Comparison of ENCODE assay signal across 1 cellular context in the genomic region with DNA sequence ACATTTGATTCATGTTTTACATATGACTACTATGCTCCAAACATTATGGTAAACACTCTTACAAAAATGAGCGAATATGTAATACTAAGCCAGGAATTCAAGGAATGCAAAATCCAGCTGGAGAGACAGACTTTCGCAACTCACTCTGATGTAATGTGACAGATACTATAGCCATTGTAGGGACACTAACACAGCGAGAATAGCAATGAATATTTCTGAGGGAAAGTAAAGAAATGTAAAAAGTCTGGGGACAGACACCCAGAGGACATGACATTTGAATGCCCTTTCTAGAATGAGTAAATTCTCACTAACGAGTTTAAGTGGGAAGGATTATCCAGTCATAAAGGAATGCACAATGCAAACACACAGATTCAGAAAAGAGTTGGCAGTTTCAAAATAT.
TF ChIP-seq lines count a peak whose summit lies in the region.

No MANE protein-coding gene starts in this region.

TF ChIP-seq in HepG2, 621 proteins besides CTCF, POLR2A, EP300 and RAD21 (continued from another document and continues in another):
- TF ChIP-seq SOX13 (IDR thresholded peaks at IDR 0.05), result no peak
- peak in 1 of 2 experiments; percentile 63; a peak in 2 of 4 replicates for TF ChIP-seq SOX13 (CRISPR knock-in tag; conservative IDR thresholded peaks at IDR 0.05 in 1 of 2, IDR thresholded peaks at IDR 0.05 in 1 of 2)
- no peak for TF ChIP-seq ZNF713 (CRISPR knock-in tag; IDR thresholded peaks at IDR 0.05)
- TF ChIP-seq, protein P1, sequence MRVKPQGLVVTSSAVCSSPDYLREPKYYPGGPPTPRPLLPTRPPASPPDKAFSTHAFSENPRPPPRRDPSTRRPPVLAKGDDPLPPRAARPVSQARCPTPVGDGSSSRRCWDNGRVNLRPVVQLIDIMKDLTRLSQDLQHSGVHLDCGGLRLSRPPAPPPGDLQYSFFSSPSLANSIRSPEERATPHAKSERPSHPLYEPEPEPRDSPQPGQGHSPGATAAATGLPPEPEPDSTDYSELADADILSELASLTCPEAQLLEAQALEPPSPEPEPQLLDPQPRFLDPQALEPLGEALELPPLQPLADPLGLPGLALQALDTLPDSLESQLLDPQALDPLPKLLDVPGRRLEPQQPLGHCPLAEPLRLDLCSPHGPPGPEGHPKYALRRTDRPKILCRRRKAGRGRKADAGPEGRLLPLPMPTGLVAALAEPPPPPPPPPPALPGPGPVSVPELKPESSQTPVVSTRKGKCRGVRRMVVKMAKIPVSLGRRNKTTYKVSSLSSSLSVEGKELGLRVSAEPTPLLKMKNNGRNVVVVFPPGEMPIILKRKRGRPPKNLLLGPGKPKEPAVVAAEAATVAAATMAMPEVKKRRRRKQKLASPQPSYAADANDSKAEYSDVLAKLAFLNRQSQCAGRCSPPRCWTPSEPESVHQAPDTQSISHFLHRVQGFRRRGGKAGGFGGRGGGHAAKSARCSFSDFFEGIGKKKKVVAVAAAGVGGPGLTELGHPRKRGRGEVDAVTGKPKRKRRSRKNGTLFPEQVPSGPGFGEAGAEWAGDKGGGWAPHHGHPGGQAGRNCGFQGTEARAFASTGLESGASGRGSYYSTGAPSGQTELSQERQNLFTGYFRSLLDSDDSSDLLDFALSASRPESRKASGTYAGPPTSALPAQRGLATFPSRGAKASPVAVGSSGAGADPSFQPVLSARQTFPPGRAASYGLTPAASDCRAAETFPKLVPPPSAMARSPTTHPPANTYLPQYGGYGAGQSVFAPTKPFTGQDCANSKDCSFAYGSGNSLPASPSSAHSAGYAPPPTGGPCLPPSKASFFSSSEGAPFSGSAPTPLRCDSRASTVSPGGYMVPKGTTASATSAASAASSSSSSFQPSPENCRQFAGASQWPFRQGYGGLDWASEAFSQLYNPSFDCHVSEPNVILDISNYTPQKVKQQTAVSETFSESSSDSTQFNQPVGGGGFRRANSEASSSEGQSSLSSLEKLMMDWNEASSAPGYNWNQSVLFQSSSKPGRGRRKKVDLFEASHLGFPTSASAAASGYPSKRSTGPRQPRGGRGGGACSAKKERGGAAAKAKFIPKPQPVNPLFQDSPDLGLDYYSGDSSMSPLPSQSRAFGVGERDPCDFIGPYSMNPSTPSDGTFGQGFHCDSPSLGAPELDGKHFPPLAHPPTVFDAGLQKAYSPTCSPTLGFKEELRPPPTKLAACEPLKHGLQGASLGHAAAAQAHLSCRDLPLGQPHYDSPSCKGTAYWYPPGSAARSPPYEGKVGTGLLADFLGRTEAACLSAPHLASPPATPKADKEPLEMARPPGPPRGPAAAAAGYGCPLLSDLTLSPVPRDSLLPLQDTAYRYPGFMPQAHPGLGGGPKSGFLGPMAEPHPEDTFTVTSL (CRISPR knock-in tag; IDR thresholded peaks at IDR 0.05; ENCODE audit: borderline replicate concordance), result no peak; the same call in 1 of the 2 replicates
- TF ChIP-seq SRY (CRISPR knock-in tag; IDR thresholded peaks at IDR 0.05), result no peak
- peak; percentile 56; the same call in 1 of the 2 replicates for TF ChIP-seq ATF3 (CRISPR knock-in tag; IDR thresholded peaks at IDR 0.05)
- peak; percentile 57; the same call in 1 of the 2 replicates for TF ChIP-seq ZNF331 (CRISPR knock-in tag; IDR thresholded peaks at IDR 0.05)
- TF ChIP-seq ZNF614 (CRISPR knock-in tag; IDR thresholded peaks at IDR 0.05; ENCODE audit: borderline replicate concordance), result 0 out of 2 replicates have a peak, but pooled peaks have one; percentile 28
- no peak for TF ChIP-seq DNMT3B (CRISPR knock-in tag; conservative IDR thresholded peaks at IDR 0.05)
- TF ChIP-seq FOXC1 (CRISPR knock-in tag; IDR thresholded peaks at IDR 0.05; ENCODE audit: borderline replicate concordance), result no peak
- no peak for TF ChIP-seq KMT2B (CRISPR knock-in tag; IDR thresholded peaks at IDR 0.05)
- no peak for TF ChIP-seq ZNF768 (CRISPR knock-in tag; IDR thresholded peaks at IDR 0.05)
- no peak for TF ChIP-seq CREB1 (IDR thresholded peaks at IDR 0.05)
- TF ChIP-seq CREB1 (CRISPR knock-in tag; IDR thresholded peaks at IDR 0.05), result no peak
- TF ChIP-seq, protein P2, sequence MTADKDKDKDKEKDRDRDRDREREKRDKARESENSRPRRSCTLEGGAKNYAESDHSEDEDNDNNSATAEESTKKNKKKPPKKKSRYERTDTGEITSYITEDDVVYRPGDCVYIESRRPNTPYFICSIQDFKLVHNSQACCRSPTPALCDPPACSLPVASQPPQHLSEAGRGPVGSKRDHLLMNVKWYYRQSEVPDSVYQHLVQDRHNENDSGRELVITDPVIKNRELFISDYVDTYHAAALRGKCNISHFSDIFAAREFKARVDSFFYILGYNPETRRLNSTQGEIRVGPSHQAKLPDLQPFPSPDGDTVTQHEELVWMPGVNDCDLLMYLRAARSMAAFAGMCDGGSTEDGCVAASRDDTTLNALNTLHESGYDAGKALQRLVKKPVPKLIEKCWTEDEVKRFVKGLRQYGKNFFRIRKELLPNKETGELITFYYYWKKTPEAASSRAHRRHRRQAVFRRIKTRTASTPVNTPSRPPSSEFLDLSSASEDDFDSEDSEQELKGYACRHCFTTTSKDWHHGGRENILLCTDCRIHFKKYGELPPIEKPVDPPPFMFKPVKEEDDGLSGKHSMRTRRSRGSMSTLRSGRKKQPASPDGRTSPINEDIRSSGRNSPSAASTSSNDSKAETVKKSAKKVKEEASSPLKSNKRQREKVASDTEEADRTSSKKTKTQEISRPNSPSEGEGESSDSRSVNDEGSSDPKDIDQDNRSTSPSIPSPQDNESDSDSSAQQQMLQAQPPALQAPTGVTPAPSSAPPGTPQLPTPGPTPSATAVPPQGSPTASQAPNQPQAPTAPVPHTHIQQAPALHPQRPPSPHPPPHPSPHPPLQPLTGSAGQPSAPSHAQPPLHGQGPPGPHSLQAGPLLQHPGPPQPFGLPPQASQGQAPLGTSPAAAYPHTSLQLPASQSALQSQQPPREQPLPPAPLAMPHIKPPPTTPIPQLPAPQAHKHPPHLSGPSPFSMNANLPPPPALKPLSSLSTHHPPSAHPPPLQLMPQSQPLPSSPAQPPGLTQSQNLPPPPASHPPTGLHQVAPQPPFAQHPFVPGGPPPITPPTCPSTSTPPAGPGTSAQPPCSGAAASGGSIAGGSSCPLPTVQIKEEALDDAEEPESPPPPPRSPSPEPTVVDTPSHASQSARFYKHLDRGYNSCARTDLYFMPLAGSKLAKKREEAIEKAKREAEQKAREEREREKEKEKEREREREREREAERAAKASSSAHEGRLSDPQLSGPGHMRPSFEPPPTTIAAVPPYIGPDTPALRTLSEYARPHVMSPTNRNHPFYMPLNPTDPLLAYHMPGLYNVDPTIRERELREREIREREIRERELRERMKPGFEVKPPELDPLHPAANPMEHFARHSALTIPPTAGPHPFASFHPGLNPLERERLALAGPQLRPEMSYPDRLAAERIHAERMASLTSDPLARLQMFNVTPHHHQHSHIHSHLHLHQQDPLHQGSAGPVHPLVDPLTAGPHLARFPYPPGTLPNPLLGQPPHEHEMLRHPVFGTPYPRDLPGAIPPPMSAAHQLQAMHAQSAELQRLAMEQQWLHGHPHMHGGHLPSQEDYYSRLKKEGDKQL (CRISPR knock-in tag; IDR thresholded peaks at IDR 0.05; ENCODE audit: low read depth), result no peak
- TF ChIP-seq ZFP41 (CRISPR knock-in tag; IDR thresholded peaks at IDR 0.05; ENCODE audit: borderline replicate concordance), result no peak
- no peak for TF ChIP-seq BHLHE40 (IDR thresholded peaks at IDR 0.05; ENCODE audit: low read length)
- peak; percentile 51 for TF ChIP-seq RARA (CRISPR knock-in tag; IDR thresholded peaks at IDR 0.05)
- no peak for TF ChIP-seq ARNTL (CRISPR knock-in tag; IDR thresholded peaks at IDR 0.05)
- 0 out of 2 replicates have a peak, but pooled peaks have one; percentile 57 for TF ChIP-seq ZBTB25 (CRISPR knock-in tag; IDR thresholded peaks at IDR 0.05)
- TF ChIP-seq, protein P3, sequence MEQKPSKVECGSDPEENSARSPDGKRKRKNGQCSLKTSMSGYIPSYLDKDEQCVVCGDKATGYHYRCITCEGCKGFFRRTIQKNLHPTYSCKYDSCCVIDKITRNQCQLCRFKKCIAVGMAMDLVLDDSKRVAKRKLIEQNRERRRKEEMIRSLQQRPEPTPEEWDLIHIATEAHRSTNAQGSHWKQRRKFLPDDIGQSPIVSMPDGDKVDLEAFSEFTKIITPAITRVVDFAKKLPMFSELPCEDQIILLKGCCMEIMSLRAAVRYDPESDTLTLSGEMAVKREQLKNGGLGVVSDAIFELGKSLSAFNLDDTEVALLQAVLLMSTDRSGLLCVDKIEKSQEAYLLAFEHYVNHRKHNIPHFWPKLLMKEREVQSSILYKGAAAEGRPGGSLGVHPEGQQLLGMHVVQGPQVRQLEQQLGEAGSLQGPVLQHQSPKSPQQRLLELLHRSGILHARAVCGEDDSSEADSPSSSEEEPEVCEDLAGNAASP (CRISPR knock-in tag; IDR thresholded peaks at IDR 0.05; ENCODE audit: borderline replicate concordance), result 0 out of 2 replicates have a peak, but pooled peaks have one; percentile 33
- no peak for TF ChIP-seq RXRB (CRISPR knock-in tag; IDR thresholded peaks at IDR 0.05; ENCODE audit: borderline replicate concordance)
- TF ChIP-seq ZNF678 (CRISPR knock-in tag; IDR thresholded peaks at IDR 0.05), result no peak
- TF ChIP-seq ZNF766 (CRISPR knock-in tag; IDR thresholded peaks at IDR 0.05; ENCODE audit: borderline replicate concordance), result no peak
- TF ChIP-seq ZSCAN9 (CRISPR knock-in tag; IDR thresholded peaks at IDR 0.05; ENCODE audit: borderline replicate concordance), result peak; percentile 68; the same call in 1 of the 2 replicates
- TF ChIP-seq HMG20A (CRISPR knock-in tag; IDR thresholded peaks at IDR 0.05; ENCODE audit: borderline replicate concordance), result peak; percentile 67; the same call in 1 of the 2 replicates
- TF ChIP-seq, protein P4, sequence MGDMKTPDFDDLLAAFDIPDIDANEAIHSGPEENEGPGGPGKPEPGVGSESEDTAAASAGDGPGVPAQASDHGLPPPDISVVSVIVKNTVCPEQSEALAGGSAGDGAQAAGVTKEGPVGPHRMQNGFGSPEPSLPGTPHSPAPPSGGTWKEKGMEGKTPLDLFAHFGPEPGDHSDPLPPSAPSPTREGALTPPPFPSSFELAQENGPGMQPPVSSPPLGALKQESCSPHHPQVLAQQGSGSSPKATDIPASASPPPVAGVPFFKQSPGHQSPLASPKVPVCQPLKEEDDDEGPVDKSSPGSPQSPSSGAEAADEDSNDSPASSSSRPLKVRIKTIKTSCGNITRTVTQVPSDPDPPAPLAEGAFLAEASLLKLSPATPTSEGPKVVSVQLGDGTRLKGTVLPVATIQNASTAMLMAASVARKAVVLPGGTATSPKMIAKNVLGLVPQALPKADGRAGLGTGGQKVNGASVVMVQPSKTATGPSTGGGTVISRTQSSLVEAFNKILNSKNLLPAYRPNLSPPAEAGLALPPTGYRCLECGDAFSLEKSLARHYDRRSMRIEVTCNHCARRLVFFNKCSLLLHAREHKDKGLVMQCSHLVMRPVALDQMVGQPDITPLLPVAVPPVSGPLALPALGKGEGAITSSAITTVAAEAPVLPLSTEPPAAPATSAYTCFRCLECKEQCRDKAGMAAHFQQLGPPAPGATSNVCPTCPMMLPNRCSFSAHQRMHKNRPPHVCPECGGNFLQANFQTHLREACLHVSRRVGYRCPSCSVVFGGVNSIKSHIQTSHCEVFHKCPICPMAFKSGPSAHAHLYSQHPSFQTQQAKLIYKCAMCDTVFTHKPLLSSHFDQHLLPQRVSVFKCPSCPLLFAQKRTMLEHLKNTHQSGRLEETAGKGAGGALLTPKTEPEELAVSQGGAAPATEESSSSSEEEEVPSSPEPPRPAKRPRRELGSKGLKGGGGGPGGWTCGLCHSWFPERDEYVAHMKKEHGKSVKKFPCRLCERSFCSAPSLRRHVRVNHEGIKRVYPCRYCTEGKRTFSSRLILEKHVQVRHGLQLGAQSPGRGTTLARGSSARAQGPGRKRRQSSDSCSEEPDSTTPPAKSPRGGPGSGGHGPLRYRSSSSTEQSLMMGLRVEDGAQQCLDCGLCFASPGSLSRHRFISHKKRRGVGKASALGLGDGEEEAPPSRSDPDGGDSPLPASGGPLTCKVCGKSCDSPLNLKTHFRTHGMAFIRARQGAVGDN (CRISPR knock-in tag; IDR thresholded peaks at IDR 0.05), result no peak
- no peak for TF ChIP-seq ZSCAN22 (CRISPR knock-in tag; IDR thresholded peaks at IDR 0.05)
- no peak for TF ChIP-seq NFRKB (IDR thresholded peaks at IDR 0.05)
- TF ChIP-seq ERF (CRISPR knock-in tag; IDR thresholded peaks at IDR 0.05), result no peak
- TF ChIP-seq ZNF17 (CRISPR knock-in tag; IDR thresholded peaks at IDR 0.05), result no peak
- no peak for TF ChIP-seq NAIF1 (CRISPR knock-in tag; IDR thresholded peaks at IDR 0.05; ENCODE audit: borderline replicate concordance)
- 0 out of 2 replicates have a peak, but pooled peaks have one; percentile 12 for TF ChIP-seq ATF7 (IDR thresholded peaks at IDR 0.05)
- no peak for TF ChIP-seq ATF7 (CRISPR knock-in tag; IDR thresholded peaks at IDR 0.05)
- no peak for TF ChIP-seq SMARCE1 (IDR thresholded peaks at IDR 0.05; ENCODE audit: borderline replicate concordance)
- no peak for TF ChIP-seq ZNF543 (CRISPR knock-in tag; IDR thresholded peaks at IDR 0.05)
- TF ChIP-seq HDAC2 (CRISPR knock-in tag; IDR thresholded peaks at IDR 0.05), result no peak
- no peak for TF ChIP-seq MEIS2 (CRISPR knock-in tag; IDR thresholded peaks at IDR 0.05)
- TF ChIP-seq PAX8 (CRISPR knock-in tag; IDR thresholded peaks at IDR 0.05; ENCODE audit: borderline replicate concordance), result no peak
- TF ChIP-seq TBX3 (IDR thresholded peaks at IDR 0.05; ENCODE audit: borderline replicate concordance), result no peak
